ENCODE assay signal across 20 cellular contexts in the genomic region with DNA sequence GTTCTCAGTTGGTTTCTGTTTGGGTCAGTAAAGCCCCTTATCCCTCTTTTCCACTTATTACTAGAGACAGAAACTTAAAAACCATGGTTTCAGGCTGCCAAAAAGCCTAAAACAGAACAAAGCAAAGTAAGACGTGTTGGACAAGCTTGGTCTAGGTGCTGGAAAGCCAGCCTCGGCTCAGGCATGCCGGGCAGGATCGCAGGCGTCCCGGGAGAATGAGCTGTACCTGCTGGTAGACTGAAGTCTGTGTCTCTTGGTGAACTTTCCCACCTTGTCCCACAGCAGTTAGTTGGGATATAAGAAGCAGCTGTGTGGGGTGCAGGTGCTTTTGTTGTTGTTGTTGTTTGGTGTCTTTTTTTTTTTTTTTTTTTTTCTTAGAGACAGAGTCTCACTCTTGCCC. TPM values are rescaled to one million over a fixed set of nuclear protein-coding genes. Genes with fewer than 3 reads are reported as not detected.
A peak's percentile ranks its signal among the peaks of the same experiment; 100 is the strongest.
DNase-seq lines count a peak whose midpoint lies in the region; ATAC-seq and TF ChIP-seq lines count a peak whose summit lies in the region.
"Had no signal": no experiment of that assay in that cellular context is flagged by ENCODE, and none has a peak within 500 bp of the region (broad histone marks: within the 10 kb centered on the region; RNA-seq: fewer than 3 reads in every experiment).

No MANE protein-coding gene starts in this region.

- TF ChIP-seq CTCF in natural killer cell (IDR thresholded peaks at IDR 0.05) (no peak), mesothelial cell of epicardium (IDR thresholded peaks at IDR 0.05; ENCODE audit: unreplicated experiment) (no peak), upper lobe of left lung (IDR thresholded peaks at IDR 0.05) (no peak)

- H3K4me1 Mint-ChIP-seq in natural killer cell (peaks cover 32 to 48% of the 10 kb centered on the region in 2 donors), mesothelial cell of epicardium (no peaks in the 10 kb centered on the region)
- peaks cover 32 to 38% of the 10 kb centered on the region in 2 donors for H3K4me1 Mint-ChIP-seq in natural killer cell treated with Interleukin-12 subunit alpha and Interleukin-12 subunit beta and Interleukin-15 and Interleukin-18, amount 100 ng/mL, for 72 hours (ENCODE audit: low read depth in 2 of 2)
- H3K4me1 Mint-ChIP-seq in activated T-helper 17 cell treated with anti-CD3 and anti-CD28 coated beads, Interleukin-2, amount 50 U/mL, for 72 hours, result peaks cover 23% of the 10 kb centered on the region
- H3K4me1 Mint-ChIP-seq: nephron had no signal

- H3K9me3 ChIP-seq in upper lobe of left lung, result no peaks in the 10 kb centered on the region
- H3K9me3 ChIP-seq: esophagus muscularis mucosa, Peyer's patch had no signal

- H3K4me1 ChIP-seq in upper lobe of left lung, result peaks cover 19 to 72% (median 38%) of the 10 kb centered on the region in 4 donors

- no peak for TF ChIP-seq POLR2A in upper lobe of left lung (IDR thresholded peaks at IDR 0.05)

- H3K9me3 Mint-ChIP-seq in natural killer cell (no peaks in the 10 kb centered on the region), mesothelial cell of epicardium (no peaks in the 10 kb centered on the region)
- H3K9me3 Mint-ChIP-seq in natural killer cell treated with Interleukin-12 subunit alpha and Interleukin-12 subunit beta and Interleukin-15 and Interleukin-18, amount 100 ng/mL, for 72 hours, result no peaks in the 10 kb centered on the region
- no peaks in the 10 kb centered on the region for H3K9me3 Mint-ChIP-seq in activated T-helper 17 cell treated with anti-CD3 and anti-CD28 coated beads, Interleukin-2, amount 50 U/mL, for 72 hours
- H3K9me3 Mint-ChIP-seq: nephron had no signal

- H3K27me3 Mint-ChIP-seq in natural killer cell (ENCODE audit: low read depth in 2 of 2), result no peaks in the 10 kb centered on the region
- no peaks in the 10 kb centered on the region for H3K27me3 Mint-ChIP-seq in natural killer cell treated with Interleukin-12 subunit alpha and Interleukin-12 subunit beta and Interleukin-15 and Interleukin-18, amount 100 ng/mL, for 72 hours
- H3K27me3 Mint-ChIP-seq in activated T-helper 17 cell treated with anti-CD3 and anti-CD28 coated beads, Interleukin-2, amount 50 U/mL, for 72 hours, result no peaks in the 10 kb centered on the region
- no peaks in the 10 kb centered on the region for H3K27me3 Mint-ChIP-seq in mesothelial cell of epicardium (ENCODE audit: low read depth)

- no peak for DNase-seq in natural killer cell
- no peak for DNase-seq in natural killer cell treated with Interleukin-12 subunit alpha and Interleukin-12 subunit beta and Interleukin-15 and Interleukin-18, amount 100 ng/mL, for 72 hours (ENCODE audit: low spot score)
- DNase-seq in mesothelial cell of epicardium (ENCODE audit: low spot score in 2 of 2, unreplicated experiment in 2 of 2), result no peak
- peak in 1 of 2 donors; percentile 40 for DNase-seq in upper lobe of left lung
- DNase-seq in 8988T, result no peak
- DNase-seq in retina, result no peak
- DNase-seq in NCI-H345 treated with DMSO at 0.1 percent for 48 hours (lab: John Stamatoyannopoulos, UW; ENCODE audit: unreplicated experiment), result no peak
- DNase-seq: AML-193, cortex of kidney, DMS 273 treated with DMSO at 0.1 percent for 48 hours, glutamatergic neuron, H7, NCI-H1436 treated with DMSO at 0.1 percent for 48 hours, WERI-Rb-1 had no signal

- H3K27me3 ChIP-seq in upper lobe of left lung, result no peaks in the 10 kb centered on the region
- H3K27me3 ChIP-seq: esophagus muscularis mucosa, Peyer's patch had no signal

- TF ChIP-seq EP300 in upper lobe of left lung (IDR thresholded peaks at IDR 0.05), result no peak

- no peak overlapping the region for H3K4me3 ChIP-seq in upper lobe of left lung
- H3K4me3 ChIP-seq: esophagus muscularis mucosa, lung, Peyer's patch had no signal

- no peak overlapping the region for H3K4me3 Mint-ChIP-seq in natural killer cell
- no peak overlapping the region for H3K4me3 Mint-ChIP-seq in natural killer cell treated with Interleukin-12 subunit alpha and Interleukin-12 subunit beta and Interleukin-15 and Interleukin-18, amount 100 ng/mL, for 72 hours
- no peak overlapping the region for H3K4me3 Mint-ChIP-seq in activated T-helper 17 cell treated with anti-CD3 and anti-CD28 coated beads, Interleukin-2, amount 50 U/mL, for 72 hours
- no peak overlapping the region for H3K4me3 Mint-ChIP-seq in mesothelial cell of epicardium
- H3K4me3 Mint-ChIP-seq: nephron had no signal

- intact Hi-C loops in natural killer cell (cut with micrococcal nuclease), result no loop called here

- H3K36me3 ChIP-seq in upper lobe of left lung, result peaks cover 28 to 85% (median 43%) of the 10 kb centered on the region in 4 donors

- no peak for ATAC-seq in natural killer cell
- no peak for ATAC-seq in natural killer cell treated with Interleukin-12 subunit alpha and Interleukin-12 subunit beta and Interleukin-15 and Interleukin-18, amount 100 ng/mL, for 72 hours
- ATAC-seq in activated T-helper 17 cell treated with anti-CD3 and anti-CD28 coated beads, Interleukin-2, amount 50 U/mL, for 72 hours (replicated peaks), result no peak
- ATAC-seq in upper lobe of left lung (ENCODE audit: low FRiP score in 2 of 2), result no peak

- H3K36me3 Mint-ChIP-seq in natural killer cell, result no peaks in the 10 kb centered on the region
- peaks cover 12% of the 10 kb centered on the region for H3K36me3 Mint-ChIP-seq in natural killer cell treated with Interleukin-12 subunit alpha and Interleukin-12 subunit beta and Interleukin-15 and Interleukin-18, amount 100 ng/mL, for 72 hours
- peaks cover 95% of the 10 kb centered on the region for H3K36me3 Mint-ChIP-seq in activated T-helper 17 cell treated with anti-CD3 and anti-CD28 coated beads, Interleukin-2, amount 50 U/mL, for 72 hours (ENCODE audit: low read depth)
- peaks cover 21% of the 10 kb centered on the region for H3K36me3 Mint-ChIP-seq in mesothelial cell of epicardium

- H3K27ac ChIP-seq in upper lobe of left lung, result peak overlapping the region in 3 of 4 donors; percentile 37 to 68 (median 48)
- H3K27ac ChIP-seq: esophagus muscularis mucosa, Peyer's patch, WERI-Rb-1 had no signal

- WGBS in upper lobe of left lung, 2 donors, result 87 to 88% methylated on average over 6 of the region's 6 CpGs

- peak overlapping the region; percentile 79 to 80 for H3K27ac Mint-ChIP-seq in natural killer cell
- H3K27ac Mint-ChIP-seq in natural killer cell treated with Interleukin-12 subunit alpha and Interleukin-12 subunit beta and Interleukin-15 and Interleukin-18, amount 100 ng/mL, for 72 hours, result peak overlapping the region in 1 of 2 donors; percentile 82
- H3K27ac Mint-ChIP-seq in activated T-helper 17 cell treated with anti-CD3 and anti-CD28 coated beads, Interleukin-2, amount 50 U/mL, for 72 hours, result peak overlapping the region; percentile 52
- peak overlapping the region; percentile 19 for H3K27ac Mint-ChIP-seq in mesothelial cell of epicardium

RNA-seq across cellular contexts. Expression of gene PRAM1, which starts 20.8 kb away (rescaled TPM):
- total RNA-seq in natural killer cell (10 to 100 TPM in 1 of 3 donors, 1 to 10 TPM in 2; 7.7 to 17.5 (median 9.0) TPM), mesothelial cell of epicardium (0.70 to 1.2 TPM (median 0.94 TPM) in 3 replicates), upper lobe of left lung (10 to 100 TPM in 4 of 6 donors, 1 to 10 TPM in 2; 8.7 to 66.0 (median 36.4) TPM)
- 1 to 10 TPM; 1.5 to 2.0 TPM for total RNA-seq in natural killer cell treated with Interleukin-12 subunit alpha and Interleukin-12 subunit beta and Interleukin-15 and Interleukin-18, amount 100 ng/mL, for 72 hours
- 1 to 10 TPM; 1.1 to 2.9 TPM for total RNA-seq in activated T-helper 17 cell treated with anti-CD3 and anti-CD28 coated beads, Interleukin-2, amount 50 U/mL, for 72 hours
- total RNA-seq: HT1080 had no signal

RNA-seq across cellular contexts. Expression of gene ZNF414, which starts 32.4 kb away (rescaled TPM):
- total RNA-seq in natural killer cell (10 to 100 TPM; 42.1 to 46.4 (median 42.3) TPM), mesothelial cell of epicardium (33.5 to 37.1 TPM (median 35.5 TPM) in 3 replicates), upper lobe of left lung (10 to 100 TPM; 10.5 to 39.8 (median 25.4) TPM)
- 10 to 100 TPM; 15.5 to 16.8 TPM for total RNA-seq in natural killer cell treated with Interleukin-12 subunit alpha and Interleukin-12 subunit beta and Interleukin-15 and Interleukin-18, amount 100 ng/mL, for 72 hours
- 10 to 100 TPM; 18.4 to 19.1 TPM for total RNA-seq in activated T-helper 17 cell treated with anti-CD3 and anti-CD28 coated beads, Interleukin-2, amount 50 U/mL, for 72 hours

RNA-seq across cellular contexts. Expression of gene HNRNPM, which starts 36.8 kb away (rescaled TPM):
- total RNA-seq in natural killer cell (100 to 1,000 TPM; 272 to 300 (median 299) TPM), mesothelial cell of epicardium (249 to 259 TPM (median 252 TPM) in 3 replicates), upper lobe of left lung (100 to 1,000 TPM in 5 of 6 donors, 10 to 100 TPM in 1; 95.2 to 188 (median 149) TPM)
- total RNA-seq in natural killer cell treated with Interleukin-12 subunit alpha and Interleukin-12 subunit beta and Interleukin-15 and Interleukin-18, amount 100 ng/mL, for 72 hours, result 100 to 1,000 TPM; 259 to 373 TPM
- total RNA-seq in activated T-helper 17 cell treated with anti-CD3 and anti-CD28 coated beads, Interleukin-2, amount 50 U/mL, for 72 hours, result 100 to 1,000 TPM; 155 to 289 TPM
